Comparison of ENCODE assay signal across 8 cellular contexts in genomic region chr21:26844258-26845065, GRCh38. TPM values are rescaled to one million over a fixed set of nuclear protein-coding genes. Genes with fewer than 3 reads are reported as not detected.
DNase-seq lines count a peak whose midpoint lies in the region; ATAC-seq, FAIRE-seq and TF ChIP-seq lines count a peak whose summit lies in the region.

No MANE protein-coding gene starts in this region.

- TF ChIP-seq CTCF in bronchial epithelial cell (IDR thresholded peaks at IDR 0.05; ENCODE audit: insufficient read depth, low read length, severe bottlenecking) = peak; percentile 8

- peaks cover 10% of the 10 kb centered on the region for H3K36me3 ChIP-seq in bronchial epithelial cell (ENCODE audit: control insufficient read depth, insufficient read depth, low read length)
- H3K36me3 ChIP-seq in skeletal muscle satellite cell (ENCODE audit: insufficient read depth, low read length) = peaks cover 29% of the 10 kb centered on the region

- H3K4me3 ChIP-seq in bronchial epithelial cell (ENCODE audit: low read depth, low read length) = peak overlapping the region; percentile 74
- H3K4me3 ChIP-seq in skeletal muscle satellite cell (ENCODE audit: low read length) = peak overlapping the region; percentile 91

- DNase-seq in ELF-1 (ENCODE audit: low read depth, low spot score) (peak; percentile 74), NCI-H446 (lab: John Stamatoyannopoulos, UW) (peak; percentile 59 to 64), bronchial epithelial cell (ENCODE audit: low read depth) (no peak), iris pigment epithelial cell (ENCODE audit: low read depth) (peak; percentile 59), cerebellum (ENCODE audit: low spot score) (no peak)
- DNase-seq in stimulated activated naive CD4-positive, alpha-beta T cell (lab: John Stamatoyannopoulos, UW) = no peak

- no peaks in the 10 kb centered on the region for H3K9me3 ChIP-seq in skeletal muscle satellite cell (replicated peaks; ENCODE audit: low read length)

- ATAC-seq in GM21390 (IDR thresholded peaks at IDR 0.05; ENCODE audit: unreplicated experiment) = no peak

- no peak for FAIRE-seq in bronchial epithelial cell (lab: Jason Lieb, UNC)

- peaks cover 28% of the 10 kb centered on the region for H3K4me1 ChIP-seq in skeletal muscle satellite cell (ENCODE audit: control insufficient read depth, insufficient read depth, low read length)

- H3K27me3 ChIP-seq in bronchial epithelial cell (ENCODE audit: control insufficient read depth, insufficient read depth, low read length) (no peaks in the 10 kb centered on the region), skeletal muscle satellite cell (ENCODE audit: control insufficient read depth, insufficient read depth, low read length) (no peaks in the 10 kb centered on the region)

- H3K4me2 ChIP-seq in skeletal muscle satellite cell (ENCODE audit: low read length) = peak overlapping the region; percentile 97

- peak overlapping the region; percentile 95 for H3K9ac ChIP-seq in skeletal muscle satellite cell (ENCODE audit: low read depth, low read length)

RNA-seq across cellular contexts. Expression of gene ADAMTS1, which starts 0.7 kb away (rescaled TPM):
- total RNA-seq in bronchial epithelial cell = 100 and 124 TPM in 2 replicates
- 208 and 270 TPM in 2 replicates for total RNA-seq in skeletal muscle satellite cell (2012; rRNA removed)
- total RNA-seq in cerebellum = 13.0 TPM

Comparison
In these comparisons a context has a peak if more than half of its experiments do, and no peak if none do; other contexts are left out.
1. DNase-seq: peak in ELF-1 (single experiment), NCI-H446 (2 of 2) and iris pigment epithelial cell (single experiment); none in bronchial epithelial cell (single experiment), cerebellum (single experiment) and stimulated activated naive CD4-positive, alpha-beta T cell (0 of 6).